17 cellular contexts compared by ENCODE assay signal in the genomic region with DNA sequence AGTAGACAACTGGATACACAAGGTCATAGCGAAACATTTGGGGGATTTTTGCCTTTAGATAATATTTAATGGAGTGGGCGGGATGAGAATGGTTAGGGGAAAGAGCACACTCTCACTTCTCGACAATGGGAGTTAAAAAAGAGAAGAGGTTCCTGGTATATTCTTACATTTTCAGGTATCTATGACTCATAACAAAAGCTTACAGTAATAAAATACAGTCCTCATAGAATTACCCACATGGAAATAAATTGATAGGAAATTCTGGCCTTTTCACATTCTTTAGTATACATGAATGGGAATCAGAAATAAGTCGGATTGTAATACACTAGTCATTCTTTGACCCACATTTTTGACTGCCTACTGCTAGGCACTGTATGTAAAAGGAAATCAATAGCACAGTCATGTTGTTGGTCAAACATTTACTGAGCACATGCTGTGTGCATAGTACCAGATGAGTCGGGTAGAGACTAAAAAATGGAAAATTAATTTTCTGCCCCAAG. TPM values are rescaled to one million over a fixed set of nuclear protein-coding genes. Genes with fewer than 3 reads are reported as not detected.
A peak's percentile ranks its signal among the peaks of the same experiment; 100 is the strongest.
DNase-seq lines count a peak whose midpoint lies in the region; ATAC-seq, FAIRE-seq and TF ChIP-seq lines count a peak whose summit lies in the region.
"Had no signal": no experiment of that assay in that cellular context is flagged by ENCODE, and none has a peak within 500 bp of the region (broad histone marks: within the 10 kb centered on the region; RNA-seq: fewer than 3 reads in every experiment).

No MANE protein-coding gene starts in this region.

- peaks cover 10% of the 10 kb centered on the region for H3K9me3 Mint-ChIP-seq in activated CD8-positive, alpha-beta memory T cell treated with anti-CD3 and anti-CD28 coated beads, Interleukin-2, amount 10 ng/mL, durations not matched to agents 7 days and 5 days (ENCODE audit: low read depth)
- H3K9me3 Mint-ChIP-seq in CD4-positive, alpha-beta T cell = peaks cover 5% of the 10 kb centered on the region

- H3K36me3 Mint-ChIP-seq in activated CD8-positive, alpha-beta memory T cell treated with anti-CD3 and anti-CD28 coated beads, Interleukin-2, amount 10 ng/mL, durations not matched to agents 7 days and 5 days = peaks cover 6% of the 10 kb centered on the region
- no peaks in the 10 kb centered on the region for H3K36me3 Mint-ChIP-seq in CD4-positive, alpha-beta T cell (ENCODE audit: low read depth)
- H3K36me3 Mint-ChIP-seq: neural progenitor cell had no signal

- CTCF ChIA-PET in A549 (lab: Yijun Ruan, JAX) = no interaction called here
- CTCF ChIA-PET in activated CD8-positive, alpha-beta memory T cell treated with anti-CD3 and anti-CD28 coated beads, Interleukin-2, amount 10 ng/mL, durations not matched to agents 7 days and 5 days (lab: Charles Lee) = no interaction called here
- CTCF ChIA-PET in CD4-positive, alpha-beta T cell (lab: Charles Lee) = no interaction called here

- H3K27ac Mint-ChIP-seq in activated CD8-positive, alpha-beta memory T cell treated with anti-CD3 and anti-CD28 coated beads, Interleukin-2, amount 10 ng/mL, durations not matched to agents 7 days and 5 days = no peak overlapping the region
- no peak overlapping the region for H3K27ac Mint-ChIP-seq in CD4-positive, alpha-beta T cell
- H3K27ac Mint-ChIP-seq: neural progenitor cell had no signal

- FAIRE-seq in A549 (lab: Jason Lieb, UNC) = no peak
- FAIRE-seq: endothelial cell of umbilical vein had no signal

- peaks cover 6% of the 10 kb centered on the region for H3K4me1 Mint-ChIP-seq in activated CD8-positive, alpha-beta memory T cell treated with anti-CD3 and anti-CD28 coated beads, Interleukin-2, amount 10 ng/mL, durations not matched to agents 7 days and 5 days
- H3K4me1 Mint-ChIP-seq in CD4-positive, alpha-beta T cell (ENCODE audit: low read depth) = no peaks in the 10 kb centered on the region

- no peak for TF ChIP-seq RAD21 in A549 (conservative IDR thresholded peaks at IDR 0.05 in 1 of 2, IDR thresholded peaks at IDR 0.05 in 1 of 2)

- TF ChIP-seq POLR2A in A549 (IDR thresholded peaks at IDR 0.05; ENCODE audit: low read length) = no peak

- intact Hi-C loops in tibial artery (cut with DNase I; ENCODE audit: low total_unique reads) = no loop called here
- intact Hi-C loops in CD4-positive, alpha-beta T cell (cut with DNase I, micrococcal nuclease) = no loop called here

- TF ChIP-seq CTCF in A549 (IDR thresholded peaks at IDR 0.05) = no peak
- TF ChIP-seq CTCF in tibial artery (IDR thresholded peaks at IDR 0.05) = no peak
- no peak for TF ChIP-seq CTCF in CD4-positive, alpha-beta T cell (IDR thresholded peaks at IDR 0.05)

- H3K27ac ChIP-seq in A549 = no peak overlapping the region
- no peak overlapping the region for H3K27ac ChIP-seq in tibial artery
- H3K27ac ChIP-seq in CD4-positive, alpha-beta T cell (ENCODE audit: low read depth, low read length) = no peak overlapping the region
- H3K27ac ChIP-seq: breast epithelium, heart left ventricle, neural progenitor cell, upper lobe of right lung, WERI-Rb-1 had no signal

- H3K4me1 ChIP-seq in A549 (no peaks in the 10 kb centered on the region), tibial artery (no peaks in the 10 kb centered on the region)
- H3K4me1 ChIP-seq: breast epithelium, neural progenitor cell, upper lobe of right lung had no signal

- no peak overlapping the region for H3K4me3 Mint-ChIP-seq in activated CD8-positive, alpha-beta memory T cell treated with anti-CD3 and anti-CD28 coated beads, Interleukin-2, amount 10 ng/mL, durations not matched to agents 7 days and 5 days
- no peak overlapping the region for H3K4me3 Mint-ChIP-seq in CD4-positive, alpha-beta T cell
- H3K4me3 Mint-ChIP-seq: neural progenitor cell had no signal

- H3K4me3 ChIP-seq in A549 (no peak overlapping the region), tibial artery (no peak overlapping the region)
- H3K4me3 ChIP-seq: breast epithelium, heart left ventricle, neural progenitor cell, smooth muscle cell, upper lobe of right lung had no signal

- no peak overlapping the region for H3K4me2 ChIP-seq in A549
- H3K4me2 ChIP-seq: neural progenitor cell, smooth muscle cell had no signal

- no peaks in the 10 kb centered on the region for H3K27me3 ChIP-seq in tibial artery
- peaks cover 3% of the 10 kb centered on the region for H3K27me3 ChIP-seq in CD4-positive, alpha-beta T cell (ENCODE audit: control insufficient read depth, insufficient read depth, low read length)
- H3K27me3 ChIP-seq: breast epithelium, heart left ventricle, neural progenitor cell, upper lobe of right lung had no signal

- POLR2A ChIA-PET in A549 (lab: Yijun Ruan, JAX) = no interaction called here
- POLR2A ChIA-PET in CD4-positive, alpha-beta T cell (lab: Charles Lee) = no interaction called here

- DNase-seq in A549 (ENCODE audit: low read depth in 1 of 2, low spot score in 1 of 2) (no peak), NCI-H510A (lab: John Stamatoyannopoulos, UW) (no peak), tibial artery (no peak)
- DNase-seq in activated CD8-positive, alpha-beta memory T cell treated with anti-CD3 and anti-CD28 coated beads, Interleukin-2, amount 10 ng/mL, durations not matched to agents 7 days and 5 days = no peak
- DNase-seq in CD4-positive, alpha-beta T cell = no peak
- DNase-seq: heart left ventricle, IMR-90, upper lobe of right lung, WERI-Rb-1 had no signal

- no peaks in the 10 kb centered on the region for H3K36me3 ChIP-seq in tibial artery
- H3K36me3 ChIP-seq: breast epithelium, heart left ventricle, neural progenitor cell, upper lobe of right lung, WERI-Rb-1 had no signal

- H3K27me3 Mint-ChIP-seq in activated CD8-positive, alpha-beta memory T cell treated with anti-CD3 and anti-CD28 coated beads, Interleukin-2, amount 10 ng/mL, durations not matched to agents 7 days and 5 days = peaks cover 10% of the 10 kb centered on the region
- H3K27me3 Mint-ChIP-seq in CD4-positive, alpha-beta T cell = peaks cover 17% of the 10 kb centered on the region

- WGBS in A549 (ENCODE audit: missing lambda C conversion rate) = 74% methylated on average over 5 of the region's 5 CpGs

- no peak for ATAC-seq in A549
- peak; percentile 85 for ATAC-seq in GM18907 (IDR thresholded peaks at IDR 0.05; ENCODE audit: unreplicated experiment)
- peak; percentile 59 for ATAC-seq in GM21825 (IDR thresholded peaks at IDR 0.05; ENCODE audit: unreplicated experiment)
- peak; percentile 87 for ATAC-seq in HG03378 (IDR thresholded peaks at IDR 0.05; ENCODE audit: unreplicated experiment)
- no peak for ATAC-seq in activated CD8-positive, alpha-beta memory T cell treated with anti-CD3 and anti-CD28 coated beads, Interleukin-2, amount 10 ng/mL, durations not matched to agents 7 days and 5 days
- no peak for ATAC-seq in CD4-positive, alpha-beta T cell (ENCODE audit: poor library complexity)
- ATAC-seq: heart left ventricle, left lobe of liver, upper lobe of right lung had no signal

- H3K9me3 ChIP-seq in A549 = peaks cover 9% of the 10 kb centered on the region
- no peaks in the 10 kb centered on the region for H3K9me3 ChIP-seq in tibial artery
- no peaks in the 10 kb centered on the region for H3K9me3 ChIP-seq in CD4-positive, alpha-beta T cell (ENCODE audit: control insufficient read depth, low read length)
- H3K9me3 ChIP-seq: heart left ventricle, upper lobe of right lung had no signal

- TF ChIP-seq EP300 in A549 (IDR thresholded peaks at IDR 0.05) = no peak

TF ChIP-seq in A549, 52 proteins besides CTCF, POLR2A, EP300 and RAD21:
- no peak for TF ChIP-seq FOSL2 (IDR thresholded peaks at IDR 0.05)
- TF ChIP-seq FOSL2 (CRISPR knock-in tag; IDR thresholded peaks at IDR 0.05) = 0 out of 2 replicates have a peak, but pooled peaks have one; percentile 13
- no peak for TF ChIP-seq GATA3 (IDR thresholded peaks at IDR 0.05; ENCODE audit: borderline replicate concordance)

RNA-seq across cellular contexts. Expression of gene CRADD, which starts 8.2 kb away (rescaled TPM):
- 21.8 and 23.0 TPM in 2 replicates for polyA plus RNA-seq in A549 (2011; rRNA removed)
- 13.6 and 15.8 TPM in 2 replicates for polyA plus RNA-seq in A549 (2012; cell fraction: cytosol; rRNA removed)
- 9.5 and 10.0 TPM in 2 replicates for polyA plus RNA-seq in A549 (2012; cell fraction: nucleus; rRNA removed)
- 12.8 to 14.3 TPM (median 13.2 TPM) in 3 replicates for polyA plus RNA-seq in A549 (2017; fragmentation: RNase III; extraction: RNeasy Plus Mini Kit Qiagen cat#74134 plus additional on column Dnase treatment)
- polyA minus RNA-seq in A549 (2011; rRNA and poly(A)+ RNA removed) = 12.4 and 12.5 TPM in 2 replicates
- total RNA-seq in activated CD8-positive, alpha-beta memory T cell treated with anti-CD3 and anti-CD28 coated beads, Interleukin-2, amount 10 ng/mL, durations not matched to agents 7 days and 5 days = 10 to 100 TPM; 10.8 to 13.1 TPM
- 1 to 10 TPM; 5.8 to 9.2 TPM for total RNA-seq in CD4-positive, alpha-beta T cell

Comparison
In these comparisons a context has a peak if more than half of its experiments do, and no peak if none do; other contexts are left out.
1. ATAC-seq: peak in GM18907 (single experiment), GM21825 (single experiment) and HG03378 (single experiment); none in A549 (0 of 2), activated CD8-positive, alpha-beta memory T cell treated with anti-CD3 and anti-CD28 coated beads, Interleukin-2, amount 10 ng/mL, durations not matched to agents 7 days and 5 days (single experiment) and CD4-positive, alpha-beta T cell (single experiment).